In genomic region chr14:93103392-93104080, GRCh38 we compare ENCODE assay signal across 1 cellular context.
TF ChIP-seq lines count a peak whose summit lies in the region.

No MANE protein-coding gene starts in this region.

TF ChIP-seq in WTC11, 78 proteins besides CTCF, POLR2A, EP300 and RAD21 (continued from another document):
- TF ChIP-seq, protein P1, sequence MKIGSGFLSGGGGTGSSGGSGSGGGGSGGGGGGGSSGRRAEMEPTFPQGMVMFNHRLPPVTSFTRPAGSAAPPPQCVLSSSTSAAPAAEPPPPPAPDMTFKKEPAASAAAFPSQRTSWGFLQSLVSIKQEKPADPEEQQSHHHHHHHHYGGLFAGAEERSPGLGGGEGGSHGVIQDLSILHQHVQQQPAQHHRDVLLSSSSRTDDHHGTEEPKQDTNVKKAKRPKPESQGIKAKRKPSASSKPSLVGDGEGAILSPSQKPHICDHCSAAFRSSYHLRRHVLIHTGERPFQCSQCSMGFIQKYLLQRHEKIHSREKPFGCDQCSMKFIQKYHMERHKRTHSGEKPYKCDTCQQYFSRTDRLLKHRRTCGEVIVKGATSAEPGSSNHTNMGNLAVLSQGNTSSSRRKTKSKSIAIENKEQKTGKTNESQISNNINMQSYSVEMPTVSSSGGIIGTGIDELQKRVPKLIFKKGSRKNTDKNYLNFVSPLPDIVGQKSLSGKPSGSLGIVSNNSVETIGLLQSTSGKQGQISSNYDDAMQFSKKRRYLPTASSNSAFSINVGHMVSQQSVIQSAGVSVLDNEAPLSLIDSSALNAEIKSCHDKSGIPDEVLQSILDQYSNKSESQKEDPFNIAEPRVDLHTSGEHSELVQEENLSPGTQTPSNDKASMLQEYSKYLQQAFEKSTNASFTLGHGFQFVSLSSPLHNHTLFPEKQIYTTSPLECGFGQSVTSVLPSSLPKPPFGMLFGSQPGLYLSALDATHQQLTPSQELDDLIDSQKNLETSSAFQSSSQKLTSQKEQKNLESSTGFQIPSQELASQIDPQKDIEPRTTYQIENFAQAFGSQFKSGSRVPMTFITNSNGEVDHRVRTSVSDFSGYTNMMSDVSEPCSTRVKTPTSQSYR (CRISPR knock-in tag; IDR thresholded peaks at IDR 0.05) = no peak
- TF ChIP-seq, protein P2, sequence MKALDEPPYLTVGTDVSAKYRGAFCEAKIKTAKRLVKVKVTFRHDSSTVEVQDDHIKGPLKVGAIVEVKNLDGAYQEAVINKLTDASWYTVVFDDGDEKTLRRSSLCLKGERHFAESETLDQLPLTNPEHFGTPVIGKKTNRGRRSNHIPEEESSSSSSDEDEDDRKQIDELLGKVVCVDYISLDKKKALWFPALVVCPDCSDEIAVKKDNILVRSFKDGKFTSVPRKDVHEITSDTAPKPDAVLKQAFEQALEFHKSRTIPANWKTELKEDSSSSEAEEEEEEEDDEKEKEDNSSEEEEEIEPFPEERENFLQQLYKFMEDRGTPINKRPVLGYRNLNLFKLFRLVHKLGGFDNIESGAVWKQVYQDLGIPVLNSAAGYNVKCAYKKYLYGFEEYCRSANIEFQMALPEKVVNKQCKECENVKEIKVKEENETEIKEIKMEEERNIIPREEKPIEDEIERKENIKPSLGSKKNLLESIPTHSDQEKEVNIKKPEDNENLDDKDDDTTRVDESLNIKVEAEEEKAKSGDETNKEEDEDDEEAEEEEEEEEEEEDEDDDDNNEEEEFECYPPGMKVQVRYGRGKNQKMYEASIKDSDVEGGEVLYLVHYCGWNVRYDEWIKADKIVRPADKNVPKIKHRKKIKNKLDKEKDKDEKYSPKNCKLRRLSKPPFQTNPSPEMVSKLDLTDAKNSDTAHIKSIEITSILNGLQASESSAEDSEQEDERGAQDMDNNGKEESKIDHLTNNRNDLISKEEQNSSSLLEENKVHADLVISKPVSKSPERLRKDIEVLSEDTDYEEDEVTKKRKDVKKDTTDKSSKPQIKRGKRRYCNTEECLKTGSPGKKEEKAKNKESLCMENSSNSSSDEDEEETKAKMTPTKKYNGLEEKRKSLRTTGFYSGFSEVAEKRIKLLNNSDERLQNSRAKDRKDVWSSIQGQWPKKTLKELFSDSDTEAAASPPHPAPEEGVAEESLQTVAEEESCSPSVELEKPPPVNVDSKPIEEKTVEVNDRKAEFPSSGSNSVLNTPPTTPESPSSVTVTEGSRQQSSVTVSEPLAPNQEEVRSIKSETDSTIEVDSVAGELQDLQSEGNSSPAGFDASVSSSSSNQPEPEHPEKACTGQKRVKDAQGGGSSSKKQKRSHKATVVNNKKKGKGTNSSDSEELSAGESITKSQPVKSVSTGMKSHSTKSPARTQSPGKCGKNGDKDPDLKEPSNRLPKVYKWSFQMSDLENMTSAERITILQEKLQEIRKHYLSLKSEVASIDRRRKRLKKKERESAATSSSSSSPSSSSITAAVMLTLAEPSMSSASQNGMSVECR (CRISPR knock-in tag; IDR thresholded peaks at IDR 0.05; ENCODE audit: borderline replicate concordance) = no peak
- TF ChIP-seq ZNF416 (CRISPR knock-in tag; IDR thresholded peaks at IDR 0.05) = no peak
- TF ChIP-seq OVOL2 (CRISPR knock-in tag; IDR thresholded peaks at IDR 0.05; ENCODE audit: borderline replicate concordance) = no peak
- TF ChIP-seq ZNF263 (CRISPR knock-in tag; IDR thresholded peaks at IDR 0.05; ENCODE audit: low read depth) = no peak
